ENCODE assay signal across 21 cellular contexts in the genomic region with DNA sequence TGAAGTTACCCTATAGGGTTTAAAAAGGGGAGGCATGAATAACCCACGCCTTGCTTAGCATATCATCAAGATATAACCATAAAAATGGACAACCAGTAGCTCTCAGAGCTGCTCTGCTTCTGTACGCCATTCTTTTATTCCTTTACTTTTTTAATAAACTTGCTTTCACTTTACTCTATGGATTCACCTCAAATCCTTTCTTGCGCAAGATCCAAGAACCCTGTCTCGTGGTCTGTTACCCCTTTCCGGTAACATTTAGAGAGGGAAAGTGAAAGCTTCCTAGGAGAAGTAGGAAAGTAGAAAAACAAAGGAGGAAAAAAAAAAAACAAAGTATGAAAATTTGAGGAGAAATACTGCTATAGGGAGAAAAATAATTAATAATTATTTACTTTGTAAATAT.
"Had no signal": no experiment of that assay in that cellular context is flagged by ENCODE, and none has a peak within 500 bp of the region (broad histone marks: within the 10 kb centered on the region; RNA-seq: fewer than 3 reads in every experiment).

No MANE protein-coding gene starts in this region.

- H3K36me3 ChIP-seq: cardiac muscle cell, lower lobe of right lung, neutrophil, tibial nerve had no signal

- H3K9me3 ChIP-seq: lower lobe of right lung, neutrophil, tibial nerve had no signal

- DNase-seq: activated CD4-positive, alpha-beta T cell treated with anti-CD3 and anti-CD28 coated beads for 36 hours; activated CD4-positive, alpha-beta T cell treated with anti-CD3 and anti-CD28 coated beads, Interleukin-2, amount 50 U/mL, for 48 hours; activated gamma-delta T cell treated with Interleukin-2 at 50 U/mL for 16 hours; activated T-cell treated with anti-CD3 and anti-CD28 coated beads for 4 hours; amniotic stem cell; dermis blood vessel endothelial cell; effector memory CD8-positive, alpha-beta T cell; foreskin fibroblast; lower lobe of right lung; natural killer cell; posterior cingulate gyrus; stimulated activated naive CD8-positive, alpha-beta T cell treated with anti-CD3 and anti-CD28 coated beads, Interleukin-15, Interleukin-2, amounts not matched to agents 100 U/mL and 50 U/mL, for 24 hours; substantia nigra had no signal

- H3K27ac Mint-ChIP-seq: activated CD4-positive, alpha-beta T cell treated with anti-CD3 and anti-CD28 coated beads for 36 hours; activated naive CD4-positive, alpha-beta T cell treated with anti-CD3 and anti-CD28 coated beads, Interleukin-2, amount 50 U/mL, for 72 hours; activated T-helper 1 cell treated with anti-CD3 and anti-CD28 coated beads, Interleukin-12 subunit alpha, Interleukin-12 subunit beta, Interleukin-2, Interleukin-4 antibody, amounts not matched to agents 30 ng/mL and 10 ng/mL and 1 ng/mL, durations not matched to agents 14 hours and 24 hours and 36 hours; effector memory CD8-positive, alpha-beta T cell; natural killer cell; WTC11 had no signal

- ATAC-seq: activated CD4-positive, alpha-beta T cell treated with anti-CD3 and anti-CD28 coated beads for 36 hours; activated naive CD4-positive, alpha-beta T cell treated with anti-CD3 and anti-CD28 coated beads, Interleukin-2, amount 50 U/mL, for 72 hours; effector memory CD8-positive, alpha-beta T cell; lower lobe of right lung; natural killer cell; stimulated activated naive CD8-positive, alpha-beta T cell treated with anti-CD3 and anti-CD28 coated beads, Interleukin-15, Interleukin-2, amounts not matched to agents 100 U/mL and 50 U/mL, for 24 hours; WTC11 had no signal

- H3K27me3 Mint-ChIP-seq: activated CD4-positive, alpha-beta T cell treated with anti-CD3 and anti-CD28 coated beads for 36 hours had no signal

- H2AFZ ChIP-seq: hepatocyte had no signal

- H3K4me3 Mint-ChIP-seq: activated CD4-positive, alpha-beta T cell treated with anti-CD3 and anti-CD28 coated beads for 36 hours; activated T-helper 1 cell treated with anti-CD3 and anti-CD28 coated beads, Interleukin-12 subunit alpha, Interleukin-12 subunit beta, Interleukin-2, Interleukin-4 antibody, amounts not matched to agents 30 ng/mL and 10 ng/mL and 1 ng/mL, durations not matched to agents 14 hours and 24 hours and 36 hours; effector memory CD8-positive, alpha-beta T cell; natural killer cell; WTC11 had no signal

- FAIRE-seq: urothelium cell line had no signal

- H3K79me2 ChIP-seq: hepatocyte had no signal

- H3K4me2 ChIP-seq: hepatocyte had no signal

- H3K36me3 Mint-ChIP-seq: activated naive CD4-positive, alpha-beta T cell treated with anti-CD3 and anti-CD28 coated beads, Interleukin-2, amount 50 U/mL, for 72 hours; natural killer cell; WTC11 had no signal

- H3K27me3 ChIP-seq: cardiac muscle cell, hepatocyte, neutrophil, tibial nerve had no signal

- H3K4me1 Mint-ChIP-seq: activated CD4-positive, alpha-beta T cell treated with anti-CD3 and anti-CD28 coated beads for 36 hours; natural killer cell had no signal

- H3K27ac ChIP-seq: cardiac muscle cell, hepatocyte, neutrophil, tibial nerve had no signal

- H3K4me3 ChIP-seq: cardiac muscle cell, hepatocyte, lower lobe of right lung, tibial nerve had no signal

- H3K9me3 Mint-ChIP-seq: activated naive CD4-positive, alpha-beta T cell treated with anti-CD3 and anti-CD28 coated beads, Interleukin-2, amount 50 U/mL, for 72 hours; activated T-helper 1 cell treated with anti-CD3 and anti-CD28 coated beads, Interleukin-12 subunit alpha, Interleukin-12 subunit beta, Interleukin-2, Interleukin-4 antibody, amounts not matched to agents 30 ng/mL and 10 ng/mL and 1 ng/mL, durations not matched to agents 14 hours and 24 hours and 36 hours; effector memory CD8-positive, alpha-beta T cell; natural killer cell; WTC11 had no signal
